15 cellular contexts compared by ENCODE assay signal in the genomic region with DNA sequence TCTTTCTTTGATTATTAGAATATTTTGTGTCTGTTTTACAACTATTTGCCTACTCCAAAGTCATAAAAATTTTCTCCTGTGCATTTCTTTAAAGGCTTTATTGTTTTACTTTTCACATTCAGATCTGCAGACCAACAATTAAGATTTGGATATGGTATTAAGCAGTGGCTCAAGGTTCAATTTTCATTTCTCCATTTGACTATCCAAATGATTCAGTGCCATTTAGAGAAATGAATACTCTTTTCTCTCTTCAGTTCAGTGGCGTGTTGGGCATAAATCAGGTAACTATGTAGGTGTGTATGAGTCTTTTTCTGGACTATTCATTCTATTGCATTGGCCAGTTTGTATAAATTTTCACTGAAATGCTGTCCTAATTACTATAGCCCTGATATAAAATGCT. TPM values are rescaled to one million over a fixed set of nuclear protein-coding genes. Genes with fewer than 3 reads are reported as not detected.
A peak's percentile ranks its signal among the peaks of the same experiment; 100 is the strongest.
DNase-seq lines count a peak whose midpoint lies in the region; ATAC-seq and TF ChIP-seq lines count a peak whose summit lies in the region.
"Had no signal": no experiment of that assay in that cellular context is flagged by ENCODE, and none has a peak within 500 bp of the region (broad histone marks: within the 10 kb centered on the region; RNA-seq: fewer than 3 reads in every experiment).

No MANE protein-coding gene starts in this region.

- H3K4me3 Mint-ChIP-seq in T-helper 17 cell, result no peak overlapping the region
- no peak overlapping the region for H3K4me3 Mint-ChIP-seq in stimulated activated memory B cell treated with anti-CD40 and anti-IgM and Interleukin-4, amounts not matched to agents 10 μg/mL and 1 μg/mL and 100 μg/mL, for 72 hours
- H3K4me3 Mint-ChIP-seq: CD4-positive, alpha-beta memory T cell; H9 had no signal

- intact Hi-C loops in adrenal gland (cut with DNase I) (no loop called here), right lobe of liver (cut with DNase I) (no loop called here)

- H3K9me3 ChIP-seq in T-helper 17 cell (ENCODE audit: control insufficient read depth, low read length, poor library complexity, severe bottlenecking), result no peaks in the 10 kb centered on the region
- H3K9me3 ChIP-seq in parathyroid adenoma (ENCODE audit: control insufficient read depth, low read length), result no peaks in the 10 kb centered on the region
- H3K9me3 ChIP-seq in adrenal gland (replicated peaks in 1 of 3), result no peaks in the 10 kb centered on the region
- no peaks in the 10 kb centered on the region for H3K9me3 ChIP-seq in right lobe of liver

- ATAC-seq in T-helper 17 cell (no peak), right lobe of liver (no peak), GM18498 (IDR thresholded peaks at IDR 0.05; ENCODE audit: unreplicated experiment) (no peak)
- peak; percentile 51 for ATAC-seq in stimulated activated memory B cell treated with anti-CD40 and anti-IgM and Interleukin-4, amounts not matched to agents 10 μg/mL and 1 μg/mL and 100 μg/mL, for 72 hours

- H3K27ac Mint-ChIP-seq in T-helper 17 cell, result peak overlapping the region; percentile 96
- no peak overlapping the region for H3K27ac Mint-ChIP-seq in stimulated activated memory B cell treated with anti-CD40 and anti-IgM and Interleukin-4, amounts not matched to agents 10 μg/mL and 1 μg/mL and 100 μg/mL, for 72 hours
- H3K27ac Mint-ChIP-seq: CD14-positive monocyte, H9 had no signal

- H3K27me3 ChIP-seq in parathyroid adenoma (ENCODE audit: control insufficient read depth, insufficient read depth, low read length) (no peaks in the 10 kb centered on the region), adrenal gland (no peaks in the 10 kb centered on the region), right lobe of liver (no peaks in the 10 kb centered on the region)

- H3K4me3 ChIP-seq in parathyroid adenoma (ENCODE audit: low read depth, low read length), result peak overlapping the region; percentile 23
- H3K4me3 ChIP-seq in adrenal gland, result no peak overlapping the region
- H3K4me3 ChIP-seq in right lobe of liver, result no peak overlapping the region

- no peaks in the 10 kb centered on the region for H3K27me3 Mint-ChIP-seq in T-helper 17 cell
- H3K27me3 Mint-ChIP-seq in stimulated activated memory B cell treated with anti-CD40 and anti-IgM and Interleukin-4, amounts not matched to agents 10 μg/mL and 1 μg/mL and 100 μg/mL, for 72 hours, result peaks cover 3% of the 10 kb centered on the region
- H3K27me3 Mint-ChIP-seq: CD4-positive, alpha-beta memory T cell had no signal

- DNase-seq in NCI-H526 (lab: John Stamatoyannopoulos, UW), result peak; percentile 86 to 95
- no peak for DNase-seq in T-helper 17 cell
- DNase-seq in adrenal gland, result no peak
- DNase-seq in HCEC 1CT, result no peak
- DNase-seq in right lobe of liver, result no peak
- DNase-seq: AML-193; CD4-positive, alpha-beta memory T cell; DMS153; DMS79; GDM1; H9 had no signal

- peak overlapping the region; percentile 18 for H3K4me2 ChIP-seq in parathyroid adenoma (ENCODE audit: low read length)

- TF ChIP-seq POLR2A in adrenal gland (IDR thresholded peaks at IDR 0.05) (no peak), right lobe of liver (IDR thresholded peaks at IDR 0.05) (no peak)

- H3K4me1 Mint-ChIP-seq in T-helper 17 cell, result peaks cover 23% of the 10 kb centered on the region
- peaks cover 36% of the 10 kb centered on the region for H3K4me1 Mint-ChIP-seq in stimulated activated memory B cell treated with anti-CD40 and anti-IgM and Interleukin-4, amounts not matched to agents 10 μg/mL and 1 μg/mL and 100 μg/mL, for 72 hours
- H3K4me1 Mint-ChIP-seq: H9 had no signal

- H3K27ac ChIP-seq in parathyroid adenoma (peak overlapping the region; percentile 67), adrenal gland (no peak overlapping the region), right lobe of liver (no peak overlapping the region)

- peaks cover 2% of the 10 kb centered on the region for H3K36me3 Mint-ChIP-seq in T-helper 17 cell (ENCODE audit: low read depth)
- peaks cover under 1% of the 10 kb centered on the region for H3K36me3 Mint-ChIP-seq in stimulated activated memory B cell treated with anti-CD40 and anti-IgM and Interleukin-4, amounts not matched to agents 10 μg/mL and 1 μg/mL and 100 μg/mL, for 72 hours
- H3K36me3 Mint-ChIP-seq: CD4-positive, alpha-beta memory T cell had no signal

- H3K9ac ChIP-seq in parathyroid adenoma, result no peak overlapping the region

- H3K36me3 ChIP-seq in parathyroid adenoma (ENCODE audit: control insufficient read depth, insufficient read depth, low read length), result no peaks in the 10 kb centered on the region
- H3K36me3 ChIP-seq in adrenal gland (replicated peaks in 1 of 2), result no peaks in the 10 kb centered on the region
- no peaks in the 10 kb centered on the region for H3K36me3 ChIP-seq in right lobe of liver

- peaks cover 9% of the 10 kb centered on the region for H3K9me3 Mint-ChIP-seq in stimulated activated memory B cell treated with anti-CD40 and anti-IgM and Interleukin-4, amounts not matched to agents 10 μg/mL and 1 μg/mL and 100 μg/mL, for 72 hours

- 85 to 97% (median 94%) methylated on average over 1 of the region's 1 CpG for WGBS in adrenal gland, 4 donors
- 87% methylated on average over 1 of the region's 1 CpG for WGBS in right lobe of liver (ENCODE audit: insufficient coverage, low coverage, low lambda C conversion rate, missing lambda C conversion rate)

- TF ChIP-seq CTCF in parathyroid adenoma (IDR thresholded peaks at IDR 0.05), result no peak
- no peak for TF ChIP-seq CTCF in adrenal gland (IDR thresholded peaks at IDR 0.05)
- TF ChIP-seq CTCF in right lobe of liver (IDR thresholded peaks at IDR 0.05), result no peak

- peaks cover 3% of the 10 kb centered on the region for H3K79me2 ChIP-seq in parathyroid adenoma

- no peak overlapping the region for H2AFZ ChIP-seq in parathyroid adenoma

- H3K4me1 ChIP-seq in parathyroid adenoma (peaks cover 20% of the 10 kb centered on the region), adrenal gland (replicated peaks in 1 of 2) (peaks cover 10 to 25% of the 10 kb centered on the region in 2 donors), right lobe of liver (peaks cover 0 to 7% (median 0%) of the 10 kb centered on the region in 4 donors)

RNA-seq across cellular contexts. Expression of gene IL1R1, which starts 57.3 kb away (rescaled TPM):
- total RNA-seq in T-helper 17 cell, result 10 to 100 TPM; 14.3 to 16.5 TPM
- 100 to 1,000 TPM in 6 of 8 donors, 10 to 100 TPM in 2; 82.1 to 153 (median 136) TPM for total RNA-seq in adrenal gland
- 100 to 1,000 TPM in 1 of 3 donors, 10 to 100 TPM in 2; 58.7 to 122 (median 59.2) TPM for polyA plus RNA-seq in adrenal gland
- total RNA-seq in right lobe of liver, result 10 to 100 TPM; 40.8 to 67.6 (median 52.2) TPM

Comparison
In these comparisons a context has a peak if more than half of its experiments do, and no peak if none do; other contexts are left out.
1. DNase-seq: peak in NCI-H526 (2 of 2); none in T-helper 17 cell (0 of 3), adrenal gland (0 of 7), HCEC 1CT (single experiment) and right lobe of liver (0 of 3).